In genomic region chr3:29731050-29731449, GRCh38 we compare ENCODE assay signal across 1 cellular context.
TF ChIP-seq lines count a peak whose summit lies in the region.

No MANE protein-coding gene starts in this region.

TF ChIP-seq in HepG2, 621 proteins besides CTCF, POLR2A, EP300 and RAD21 (continued from another document):
- no peak for TF ChIP-seq CBX1 (IDR thresholded peaks at IDR 0.05; ENCODE audit: low read depth)
- no peak for TF ChIP-seq SRSF9 (IDR thresholded peaks at IDR 0.05; ENCODE audit: borderline replicate concordance, insufficient read depth, low read depth, low read length, poor library complexity, severe bottlenecking)
- no peak for TF ChIP-seq DNMT1 (CRISPR knock-in tag; IDR thresholded peaks at IDR 0.05)
- TF ChIP-seq PREB (CRISPR knock-in tag; IDR thresholded peaks at IDR 0.05), result no peak
- no peak for TF ChIP-seq ZZZ3 (CRISPR knock-in tag; IDR thresholded peaks at IDR 0.05; ENCODE audit: borderline replicate concordance)
- TF ChIP-seq AKNA (CRISPR knock-in tag; IDR thresholded peaks at IDR 0.05; ENCODE audit: borderline replicate concordance), result no peak
- TF ChIP-seq SIN3B (IDR thresholded peaks at IDR 0.05; ENCODE audit: low read length), result no peak
- no peak for TF ChIP-seq ZNF792 (CRISPR knock-in tag; IDR thresholded peaks at IDR 0.05)
- TF ChIP-seq ZBTB38 (CRISPR knock-in tag; IDR thresholded peaks at IDR 0.05), result no peak
TF ChIP-seq in HepG2: peak in this region for 0.
